Comparison of ENCODE assay signal across 24 cellular contexts in genomic region chr10:114250716-114251115, GRCh38. TPM values are rescaled to one million over a fixed set of nuclear protein-coding genes. Genes with fewer than 3 reads are reported as not detected.
DNase-seq lines count a peak whose midpoint lies in the region; ATAC-seq, FAIRE-seq and TF ChIP-seq lines count a peak whose summit lies in the region.
"Had no signal": no experiment of that assay in that cellular context is flagged by ENCODE, and none has a peak within 500 bp of the region (broad histone marks: within the 10 kb centered on the region; RNA-seq: fewer than 3 reads in every experiment).

No MANE protein-coding gene starts in this region.

- no peaks in the 10 kb centered on the region for H3K9me3 ChIP-seq in HEK293 (ENCODE audit: control insufficient read depth, insufficient read depth, low read depth, low read length)
- no peaks in the 10 kb centered on the region for H3K9me3 ChIP-seq in HepG2 (ENCODE audit: low read length)
- no peaks in the 10 kb centered on the region for H3K9me3 ChIP-seq in parathyroid adenoma (ENCODE audit: control insufficient read depth, low read length)
- H3K9me3 ChIP-seq: BLaER1, HAP-1 had no signal

- H3K27me3 ChIP-seq in HepG2 (ENCODE audit: control insufficient read depth in 1 of 2, insufficient read depth in 2 of 2, low read length in 2 of 2) (peaks cover 0 to 18% of the 10 kb centered on the region in 2 experiments; a peak in 1 of 5 replicates), parathyroid adenoma (ENCODE audit: control insufficient read depth, insufficient read depth, low read length) (no peaks in the 10 kb centered on the region)
- H3K27me3 ChIP-seq: BLaER1 had no signal

- H3K4me1 ChIP-seq in HEK293 (ENCODE audit: control insufficient read depth, insufficient read depth, low read length) (no peaks in the 10 kb centered on the region), HepG2 (ENCODE audit: insufficient read depth, low read length) (no peaks in the 10 kb centered on the region), parathyroid adenoma (peaks cover 32% of the 10 kb centered on the region)
- H3K4me1 ChIP-seq: HAP-1 had no signal

- H3K4me3 Mint-ChIP-seq in type B pancreatic cell = no peak overlapping the region
- H3K4me3 Mint-ChIP-seq: CD14-positive monocyte; CD4-positive, alpha-beta memory T cell; HFFc6 had no signal

- H3K4me3 ChIP-seq in HEK293 (ENCODE audit: low read depth, low read length) = no peak overlapping the region
- no peak overlapping the region for H3K4me3 ChIP-seq in HepG2 (replicated peaks in 1 of 3; ENCODE audit: insufficient read depth in 1 of 3, low read depth in 2 of 3, low read length in 3 of 3)
- H3K4me3 ChIP-seq in parathyroid adenoma (ENCODE audit: low read depth, low read length) = peak overlapping the region; percentile 28
- H3K4me3 ChIP-seq: BLaER1, HAP-1 had no signal

- BruUV-seq in HepG2 (replicated peaks; lab: Mats Ljungman, UMichigan) = no TSS peak

- H3K27ac ChIP-seq in HEK293 (ENCODE audit: extremely low read depth, low read depth, low read length) = no peak overlapping the region
- no peak overlapping the region for H3K27ac ChIP-seq in HepG2 (ENCODE audit: extremely low read length, insufficient read depth, low read length)
- peak overlapping the region; percentile 54 for H3K27ac ChIP-seq in parathyroid adenoma
- H3K27ac ChIP-seq: BLaER1, HL-60 had no signal

- no peaks in the 10 kb centered on the region for H3K27me3 Mint-ChIP-seq in type B pancreatic cell

- TF ChIP-seq POLR2A in HepG2 (IDR thresholded peaks at IDR 0.05; ENCODE audit: insufficient read depth in 1 of 2, low read depth in 2 of 2, low read length in 2 of 2) = no peak

- 13% methylated on average over 1 of the region's 1 CpG for WGBS in HepG2 (ENCODE audit: low lambda C conversion rate)

- H3K36me3 Mint-ChIP-seq in type B pancreatic cell = no peaks in the 10 kb centered on the region
- H3K36me3 Mint-ChIP-seq: CD14-positive monocyte; CD4-positive, alpha-beta memory T cell had no signal

- in situ Hi-C loops in HepG2 (cut with HindIII; ENCODE audit: extremely low pct_ligation_motif_present, low pct_unique_long_range_greater_than_20kb) (no loop called here), GM13976 (cut with MboI; ENCODE audit: low sequenced_read_pairs, unreplicated experiment) (no loop called here)

- no peak for ATAC-seq in HepG2

- CTCF ChIA-PET in HEK293 (lab: Yijun Ruan, JAX) (no interaction called here), HepG2 (lab: Yijun Ruan, JAX; ENCODE audit: low intra/inter-chr PET ratio, low total read pairs) (no interaction called here), HEK293T (lab: Yijun Ruan, JAX) (no interaction called here)

- POLR2A ChIA-PET in HEK293 (lab: Yijun Ruan, JAX) = no interaction called here
- POLR2A ChIA-PET in HepG2 (lab: Yijun Ruan, JAX) = no interaction called here
- POLR2A ChIA-PET in HEK293T (lab: Yijun Ruan, JAX) = no interaction called here

- H3K9me3 Mint-ChIP-seq in type B pancreatic cell = peaks cover 9% of the 10 kb centered on the region
- H3K9me3 Mint-ChIP-seq: CD14-positive monocyte; CD4-positive, alpha-beta memory T cell had no signal

- no peak overlapping the region for H3K9ac ChIP-seq in HepG2 (ENCODE audit: insufficient read depth, low read depth, low read length)
- H3K9ac ChIP-seq in parathyroid adenoma = no peak overlapping the region
- H3K9ac ChIP-seq: BLaER1 had no signal

- no peak for FAIRE-seq in HepG2 (lab: Jason Lieb, UNC)
- FAIRE-seq: GM12892, H1 had no signal

- TF ChIP-seq CTCF in HEK293 (tag by site-specific recombination; IDR thresholded peaks at IDR 0.05) = no peak
- no peak for TF ChIP-seq CTCF in HepG2 (CRISPR knock-in tag; IDR thresholded peaks at IDR 0.05)
- TF ChIP-seq CTCF in parathyroid adenoma (IDR thresholded peaks at IDR 0.05) = no peak
- TF ChIP-seq CTCF in type B pancreatic cell (conservative IDR thresholded peaks at IDR 0.05) = no peak
- TF ChIP-seq CTCF in GM13976 (IDR thresholded peaks at IDR 0.05; ENCODE audit: borderline replicate concordance, control extremely low read depth, extremely low read depth, insufficient read depth, missing control alignments) = no peak

- no peaks in the 10 kb centered on the region for H4K20me1 ChIP-seq in HepG2 (ENCODE audit: insufficient read depth, low read length)
- H4K20me1 ChIP-seq: BLaER1 had no signal

- H2AFZ ChIP-seq in HepG2 (ENCODE audit: low read length) (no peak overlapping the region), parathyroid adenoma (peak overlapping the region; percentile 37)

- H3K27ac Mint-ChIP-seq in type B pancreatic cell = peak overlapping the region; percentile 25
- H3K27ac Mint-ChIP-seq: CD14-positive monocyte, HFFc6 had no signal

- DNase-seq in HepG2 (ENCODE audit: low spot score) (no peak), type B pancreatic cell (ENCODE audit: extremely low spot score, unreplicated experiment) (no peak), GM13976 (ENCODE audit: low spot score) (no peak), NCI-H510A (lab: John Stamatoyannopoulos, UW) (no peak), HEK293T (ENCODE audit: extremely low spot score) (no peak)
- DNase-seq: 8988T; CD4-positive, alpha-beta memory T cell; DMS153; DMS79; GDM1; HFFc6; IMR-90 had no signal

- no peaks in the 10 kb centered on the region for H3K79me2 ChIP-seq in HepG2 (ENCODE audit: insufficient read depth, low read length)
- no peaks in the 10 kb centered on the region for H3K79me2 ChIP-seq in parathyroid adenoma

- intact Hi-C loops in HepG2 (cut with micrococcal nuclease; ENCODE audit: unreplicated experiment) = no loop called here

- peaks cover 15% of the 10 kb centered on the region for H3K4me1 Mint-ChIP-seq in type B pancreatic cell (ENCODE audit: unreplicated experiment)
- H3K4me1 Mint-ChIP-seq: CD14-positive monocyte had no signal

- no peaks in the 10 kb centered on the region for H3K36me3 ChIP-seq in HEK293 (ENCODE audit: control insufficient read depth in 2 of 2, insufficient read depth in 1 of 2, low read length in 2 of 2)
- no peaks in the 10 kb centered on the region for H3K36me3 ChIP-seq in HepG2 (replicated peaks in 1 of 2; ENCODE audit: control insufficient read depth in 1 of 2, insufficient read depth in 2 of 2, low read length in 2 of 2)
- H3K36me3 ChIP-seq in parathyroid adenoma (ENCODE audit: control insufficient read depth, insufficient read depth, low read length) = no peaks in the 10 kb centered on the region
- H3K36me3 ChIP-seq: BLaER1, HAP-1 had no signal

- TF ChIP-seq EP300 in HepG2 (IDR thresholded peaks at IDR 0.05; ENCODE audit: low read depth in 2 of 2, low read length in 2 of 2) = no peak
- TF ChIP-seq EP300 in HepG2 (CRISPR knock-in tag; IDR thresholded peaks at IDR 0.05; ENCODE audit: borderline replicate concordance) = no peak

- no peak overlapping the region for H3K4me2 ChIP-seq in HepG2 (ENCODE audit: low read depth, low read length)
- H3K4me2 ChIP-seq in parathyroid adenoma (ENCODE audit: low read length) = peak overlapping the region; percentile 59
- H3K4me2 ChIP-seq: BLaER1 had no signal

- TF ChIP-seq RAD21 in HepG2 (CRISPR knock-in tag; IDR thresholded peaks at IDR 0.05) = no peak

TF ChIP-seq in HEK293, 187 proteins besides CTCF, POLR2A, EP300 and RAD21:
- TF ChIP-seq ZNF768 (tag by site-specific recombination; IDR thresholded peaks at IDR 0.05) = peak; percentile 27; the same call in 1 of the 2 replicates
- TF ChIP-seq SP7 (tag by site-specific recombination; IDR thresholded peaks at IDR 0.05) = no peak
- TF ChIP-seq ZNF658 (tag by site-specific recombination; IDR thresholded peaks at IDR 0.05) = no peak

TF ChIP-seq in HepG2, 621 proteins besides CTCF, POLR2A, EP300 and RAD21:
- TF ChIP-seq ZNF501 (CRISPR knock-in tag; IDR thresholded peaks at IDR 0.05) (no peak), ZNF768 (CRISPR knock-in tag; IDR thresholded peaks at IDR 0.05) (peak; percentile 70; the same call in 1 of the 2 replicates)
TF ChIP-seq in HepG2: peak in this region for 1.

TF ChIP-seq in HEK293T, 16 proteins besides CTCF, POLR2A, EP300 and RAD21 (continues in another document):
- no peak for TF ChIP-seq HDGF (IDR thresholded peaks at IDR 0.05; ENCODE audit: borderline replicate concordance)
- no peak for TF ChIP-seq FOXK2 (IDR thresholded peaks at IDR 0.05)
- TF ChIP-seq SUZ12 (IDR thresholded peaks at IDR 0.05) = no peak
- TF ChIP-seq SP1 (IDR thresholded peaks at IDR 0.05) = no peak
- no peak for TF ChIP-seq ELF4 (IDR thresholded peaks at IDR 0.05)
- TF ChIP-seq NFRKB (IDR thresholded peaks at IDR 0.05) = no peak
- no peak for TF ChIP-seq FOXM1 (IDR thresholded peaks at IDR 0.05; ENCODE audit: borderline replicate concordance)
- no peak for TF ChIP-seq TARDBP (IDR thresholded peaks at IDR 0.05)
- TF ChIP-seq BHLHE40 (IDR thresholded peaks at IDR 0.05; ENCODE audit: borderline replicate concordance) = no peak
- TF ChIP-seq LEF1 (IDR thresholded peaks at IDR 0.05; ENCODE audit: borderline replicate concordance) = no peak
- TF ChIP-seq L3MBTL2 (conservative IDR thresholded peaks at IDR 0.05) = no peak

RNA-seq across cellular contexts. Expression of gene VWA2, which starts 11.7 kb away (rescaled TPM):
- total RNA-seq in HepG2 (2016; rRNA removed; fragmentation: Illumina TruSeq; extraction: Trizol) (not detected in 2 replicates), type B pancreatic cell (ENCODE audit: low replicate concordance) (2.9 and 6.0 TPM in 2 replicates)
- not detected in 2 replicates for total RNA-seq in HepG2 (2016; cell fraction: cytosol; rRNA removed; fragmentation: Illumina TruSeq; extraction: Trizol; ENCODE audit: low read depth)
- total RNA-seq in HepG2 (2016; cell fraction: insoluble cytoplasmic fraction; rRNA removed; fragmentation: Illumina TruSeq; extraction: Trizol) = not detected in 2 replicates
- not detected in 2 replicates for total RNA-seq in HepG2 (2016; cell fraction: membrane; rRNA removed; fragmentation: Illumina TruSeq; extraction: Trizol)
- total RNA-seq in HepG2 (2016; cell fraction: nucleus; rRNA removed; fragmentation: Illumina TruSeq; extraction: Trizol) = not detected in 2 replicates
- not detected in 2 replicates for polyA plus RNA-seq in HepG2 (2011; rRNA removed)
- not detected in 2 replicates for polyA plus RNA-seq in HepG2 (2011; cell fraction: cytosol; rRNA removed)
- not detected in 2 replicates for polyA plus RNA-seq in HepG2 (2011; cell fraction: nucleus; rRNA removed)
- polyA plus RNA-seq in HepG2 (2012) = not detected in 2 replicates
- polyA plus RNA-seq in HepG2 (2016; cell fraction: cytosol; fragmentation: Illumina TruSeq; extraction: Trizol; ENCODE audit: low read depth) = not detected in 2 replicates
- not detected in 2 replicates for polyA plus RNA-seq in HepG2 (2016; cell fraction: insoluble cytoplasmic fraction; fragmentation: Illumina TruSeq; extraction: Trizol; ENCODE audit: low read depth)
- polyA plus RNA-seq in HepG2 (2016; cell fraction: membrane; fragmentation: Illumina TruSeq; extraction: Trizol; ENCODE audit: low read depth) = not detected in 2 replicates
- polyA plus RNA-seq in HepG2 (2016; cell fraction: nucleus; fragmentation: Illumina TruSeq; extraction: Trizol; ENCODE audit: insufficient read depth, low read depth) = not detected in 2 replicates
- 0.07 TPM in 1 of 2 replicates, not detected in the other for polyA minus RNA-seq in HepG2 (2011; rRNA and poly(A)+ RNA removed; ENCODE audit: low replicate concordance)
- polyA minus RNA-seq in HepG2 (2011; cell fraction: cytosol; rRNA and poly(A)+ RNA removed) = not detected in 2 replicates
- polyA minus RNA-seq in HepG2 (2011; cell fraction: nucleus; rRNA and poly(A)+ RNA removed) = not detected in 2 replicates
- total RNA-seq: A673; CD4-positive, alpha-beta memory T cell; Daoy; HT1080; IMR-90 had no signal
- polyA plus RNA-seq: AG04450; CD14-positive monocyte; CD4-positive, alpha-beta memory T cell; IMR-90 had no signal

Comparison
In these comparisons a context has a peak if more than half of its experiments do, and no peak if none do; other contexts are left out.
1. Of the 63 proteins assayed by ChIP-seq in both HepG2 and HEK293: peak only in HepG2: none; only in HEK293: none; in both: ZNF768; in neither: 62.